27 cellular contexts compared by ENCODE assay signal in the genomic region with DNA sequence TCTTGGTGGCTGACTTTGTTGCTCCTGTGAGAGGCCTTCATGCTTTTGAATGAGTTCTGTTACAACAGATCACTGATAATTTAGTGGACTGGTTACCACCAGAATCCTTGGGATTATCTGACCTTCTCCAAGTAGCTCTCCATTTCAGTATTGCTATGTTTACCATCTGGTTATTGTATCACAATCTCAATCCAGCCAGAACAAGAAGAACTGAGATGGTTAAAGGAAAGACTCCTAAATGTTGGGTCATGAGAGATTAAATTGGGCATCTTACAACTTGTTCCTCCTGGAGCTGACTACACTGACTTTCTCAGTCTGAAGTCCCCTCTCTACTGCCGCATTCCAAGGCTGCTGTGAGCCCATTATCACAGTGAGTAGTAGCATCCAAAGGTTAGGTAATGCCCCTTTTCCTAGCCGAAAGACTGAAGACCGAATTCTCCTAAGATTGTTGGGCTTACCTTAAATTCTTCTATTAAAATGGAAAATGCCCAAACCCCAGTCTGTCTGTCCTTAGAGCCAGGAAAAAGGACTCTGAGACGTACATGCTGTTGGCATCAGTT.
DNase-seq lines count a peak whose midpoint lies in the region; ATAC-seq and TF ChIP-seq lines count a peak whose summit lies in the region.
"Had no signal": no experiment of that assay in that cellular context is flagged by ENCODE, and none has a peak within 500 bp of the region (broad histone marks: within the 10 kb centered on the region; RNA-seq: fewer than 3 reads in every experiment).

No MANE protein-coding gene starts in this region.

- ATAC-seq in lower lobe of right lung, result no peak
- ATAC-seq: psoas muscle; stimulated activated naive CD8-positive, alpha-beta T cell treated with anti-CD3 and anti-CD28 coated beads, Interleukin-15, Interleukin-2, amounts not matched to agents 100 U/mL and 50 U/mL, for 24 hours had no signal

- H3K4me1 Mint-ChIP-seq in activated CD4-positive, alpha-beta memory T cell treated with anti-CD3 and anti-CD28 coated beads for 36 hours (ENCODE audit: low read depth), result peaks cover 45% of the 10 kb centered on the region
- H3K4me1 Mint-ChIP-seq in activated CD4-positive, alpha-beta memory T cell treated with anti-CD3 and anti-CD28 coated beads, Interleukin-2, amount 10 ng/mL, durations not matched to agents 7 days and 5 days, result peaks cover 51% of the 10 kb centered on the region

- peak overlapping the region; percentile 31 for H3K27ac Mint-ChIP-seq in activated CD4-positive, alpha-beta memory T cell treated with anti-CD3 and anti-CD28 coated beads for 36 hours
- no peak overlapping the region for H3K27ac Mint-ChIP-seq in activated CD4-positive, alpha-beta memory T cell treated with anti-CD3 and anti-CD28 coated beads, Interleukin-2, amount 10 ng/mL, durations not matched to agents 7 days and 5 days
- H3K27ac Mint-ChIP-seq: endodermal cell had no signal

- WGBS in thyroid gland, 2 donors, result 93 to 94% methylated on average over 4 of the region's 4 CpGs

- H3K27ac ChIP-seq in SJSA1 (peak overlapping the region; percentile 1; the same call in 1 of the 2 replicates), lower lobe of right lung (peak overlapping the region; percentile 66), thyroid gland (peak overlapping the region; percentile 14 to 67 (median 43))
- H3K27ac ChIP-seq: psoas muscle, SJCRH30, tibial nerve, WERI-Rb-1 had no signal

- TF ChIP-seq POLR2A in thyroid gland (IDR thresholded peaks at IDR 0.05), result no peak

- H3K27me3 Mint-ChIP-seq in activated CD4-positive, alpha-beta memory T cell treated with anti-CD3 and anti-CD28 coated beads for 36 hours, result no peaks in the 10 kb centered on the region
- H3K27me3 Mint-ChIP-seq in activated CD4-positive, alpha-beta memory T cell treated with anti-CD3 and anti-CD28 coated beads, Interleukin-2, amount 10 ng/mL, durations not matched to agents 7 days and 5 days, result no peaks in the 10 kb centered on the region

- TF ChIP-seq CTCF in lower lobe of right lung (IDR thresholded peaks at IDR 0.05) (no peak), thyroid gland (IDR thresholded peaks at IDR 0.05) (no peak)

- DNase-seq in activated CD4-positive, alpha-beta memory T cell treated with anti-CD3 and anti-CD28 coated beads for 36 hours, result no peak
- DNase-seq in activated CD4-positive, alpha-beta memory T cell treated with anti-CD3 and anti-CD28 coated beads, Interleukin-2, amount 10 ng/mL, durations not matched to agents 7 days and 5 days, result no peak
- DNase-seq in SJSA1 (ENCODE audit: low read depth in 1 of 2, low spot score in 2 of 2), result no peak
- no peak for DNase-seq in lower lobe of right lung
- no peak for DNase-seq in thyroid gland
- DNase-seq in DMS53 (lab: John Stamatoyannopoulos, UW), result no peak
- DNase-seq in NCI-H2029 treated with DMSO at 0.1 percent for 48 hours (lab: John Stamatoyannopoulos, UW), result no peak
- DNase-seq in stimulated activated CD4-positive, alpha-beta T cell treated with anti-CD3 and anti-CD28 coated beads, Interleukin-2, amount 100 ng/mL, for 24 hours, result no peak
- DNase-seq: 8988T; activated CD4-positive, alpha-beta T cell treated with anti-CD3 and anti-CD28 coated beads, Interleukin-2, amount 50 U/mL, for 1 hour; activated effector memory CD4-positive, alpha-beta T cell treated with Interleukin-2 at 50 U/mL for 16 hours; BE2C; Caco-2; DND-41; endodermal cell; midbrain; NCI-H1105; NCI-H510A; NK-92 treated with Interleukin-12 subunit alpha and Interleukin-12 subunit beta, amount 100 ng/mL, for 24 hours; psoas muscle; SJCRH30; stimulated activated CD4-positive, alpha-beta T cell treated with anti-CD3 and anti-CD28 coated beads, Interleukin-4, amount 100 ng/mL, for 24 hours; stimulated activated naive CD8-positive, alpha-beta T cell treated with anti-CD3 and anti-CD28 coated beads, Interleukin-15, Interleukin-2, amounts not matched to agents 100 U/mL and 50 U/mL, for 24 hours; WERI-Rb-1 had no signal

- H3K9me3 ChIP-seq in SJSA1 (replicated peaks) (no peaks in the 10 kb centered on the region), lower lobe of right lung (no peaks in the 10 kb centered on the region), thyroid gland (no peaks in the 10 kb centered on the region)
- H3K9me3 ChIP-seq: BE2C, Caco-2, psoas muscle, SJCRH30, tibial nerve had no signal

- no peaks in the 10 kb centered on the region for H3K9me3 Mint-ChIP-seq in activated CD4-positive, alpha-beta memory T cell treated with anti-CD3 and anti-CD28 coated beads for 36 hours
- no peaks in the 10 kb centered on the region for H3K9me3 Mint-ChIP-seq in activated CD4-positive, alpha-beta memory T cell treated with anti-CD3 and anti-CD28 coated beads, Interleukin-2, amount 10 ng/mL, durations not matched to agents 7 days and 5 days
- H3K9me3 Mint-ChIP-seq: endodermal cell, neural crest cell had no signal

- H3K27me3 ChIP-seq in SJSA1 (replicated peaks) (no peaks in the 10 kb centered on the region), lower lobe of right lung (ENCODE audit: low read depth) (no peaks in the 10 kb centered on the region), thyroid gland (no peaks in the 10 kb centered on the region)
- H3K27me3 ChIP-seq: BE2C, SJCRH30, tibial nerve had no signal

- no peaks in the 10 kb centered on the region for H3K36me3 Mint-ChIP-seq in activated CD4-positive, alpha-beta memory T cell treated with anti-CD3 and anti-CD28 coated beads for 36 hours
- no peaks in the 10 kb centered on the region for H3K36me3 Mint-ChIP-seq in activated CD4-positive, alpha-beta memory T cell treated with anti-CD3 and anti-CD28 coated beads, Interleukin-2, amount 10 ng/mL, durations not matched to agents 7 days and 5 days (ENCODE audit: low read depth)

- CTCF ChIA-PET in activated CD4-positive, alpha-beta memory T cell treated with anti-CD3 and anti-CD28 coated beads for 36 hours (lab: Charles Lee), result no interaction called here
- CTCF ChIA-PET in activated CD4-positive, alpha-beta memory T cell treated with anti-CD3 and anti-CD28 coated beads, Interleukin-2, amount 10 ng/mL, durations not matched to agents 7 days and 5 days (lab: Charles Lee), result no interaction called here

- POLR2A ChIA-PET in activated CD4-positive, alpha-beta memory T cell treated with anti-CD3 and anti-CD28 coated beads for 36 hours (lab: Charles Lee), result no interaction called here
- POLR2A ChIA-PET in activated CD4-positive, alpha-beta memory T cell treated with anti-CD3 and anti-CD28 coated beads, Interleukin-2, amount 10 ng/mL, durations not matched to agents 7 days and 5 days (lab: Charles Lee), result no interaction called here

- no peak overlapping the region for H3K4me3 ChIP-seq in SJSA1
- no peak overlapping the region for H3K4me3 ChIP-seq in lower lobe of right lung
- H3K4me3 ChIP-seq in thyroid gland (replicated peaks in 1 of 3), result no peak overlapping the region
- H3K4me3 ChIP-seq: GM12878, psoas muscle, SJCRH30, tibial nerve had no signal

- intact Hi-C loops in activated CD4-positive, alpha-beta memory T cell treated with anti-CD3 and anti-CD28 coated beads for 36 hours (cut with micrococcal nuclease), result no loop called here
- intact Hi-C loops in lower lobe of right lung (cut with DNase I) (no loop called here), thyroid gland (cut with DNase I) (no loop called here)

- H3K36me3 ChIP-seq in SJSA1, result no peaks in the 10 kb centered on the region
- H3K36me3 ChIP-seq in lower lobe of right lung, result no peaks in the 10 kb centered on the region
- H3K36me3 ChIP-seq in thyroid gland, result no peaks in the 10 kb centered on the region
- H3K36me3 ChIP-seq: BE2C, SJCRH30, tibial nerve, WERI-Rb-1 had no signal

- H3K4me3 Mint-ChIP-seq in activated CD4-positive, alpha-beta memory T cell treated with anti-CD3 and anti-CD28 coated beads for 36 hours, result no peak overlapping the region
- H3K4me3 Mint-ChIP-seq in activated CD4-positive, alpha-beta memory T cell treated with anti-CD3 and anti-CD28 coated beads, Interleukin-2, amount 10 ng/mL, durations not matched to agents 7 days and 5 days, result no peak overlapping the region
- H3K4me3 Mint-ChIP-seq: endodermal cell, neural crest cell had no signal

- H3K4me1 ChIP-seq in SJSA1 (replicated peaks) (peaks cover 37% of the 10 kb centered on the region), lower lobe of right lung (peaks cover 25% of the 10 kb centered on the region), thyroid gland (peaks cover 28 to 30% of the 10 kb centered on the region in 2 donors)
- H3K4me1 ChIP-seq: psoas muscle had no signal

Comparison
In these comparisons a context has a peak if more than half of its experiments do, and no peak if none do; other contexts are left out.
1. H3K27ac ChIP-seq: peak in every context shown above with its lines; median percentile 66 in lower lobe of right lung; 43 in thyroid gland; 1 in SJSA1.